1 cellular context compared by ENCODE assay signal in genomic region chr1:228497817-228498216, GRCh38.
TF ChIP-seq lines count a peak whose summit lies in the region.

No MANE protein-coding gene starts in this region.

TF ChIP-seq in K562, 482 proteins besides CTCF, POLR2A, EP300 and RAD21 (continued from another document):
- no peak for TF ChIP-seq BCLAF1 (IDR thresholded peaks at IDR 0.05; ENCODE audit: borderline replicate concordance in 1 of 2, control insufficient read depth in 1 of 2, low read depth in 2 of 2, low read length in 1 of 2)
- no peak for TF ChIP-seq GATAD2A (IDR thresholded peaks at IDR 0.05)
- TF ChIP-seq BHLHE40 (IDR thresholded peaks at IDR 0.05; ENCODE audit: low read length), result no peak
- TF ChIP-seq SPI1 (IDR thresholded peaks at IDR 0.05; ENCODE audit: borderline replicate concordance, low read depth, low read length), result no peak
- TF ChIP-seq BRCA1 (IDR thresholded peaks at IDR 0.05), result no peak
- no peak for TF ChIP-seq BRCA1 (CRISPR knock-in tag; IDR thresholded peaks at IDR 0.05)
